ENCODE assay signal across 21 cellular contexts in the genomic region with DNA sequence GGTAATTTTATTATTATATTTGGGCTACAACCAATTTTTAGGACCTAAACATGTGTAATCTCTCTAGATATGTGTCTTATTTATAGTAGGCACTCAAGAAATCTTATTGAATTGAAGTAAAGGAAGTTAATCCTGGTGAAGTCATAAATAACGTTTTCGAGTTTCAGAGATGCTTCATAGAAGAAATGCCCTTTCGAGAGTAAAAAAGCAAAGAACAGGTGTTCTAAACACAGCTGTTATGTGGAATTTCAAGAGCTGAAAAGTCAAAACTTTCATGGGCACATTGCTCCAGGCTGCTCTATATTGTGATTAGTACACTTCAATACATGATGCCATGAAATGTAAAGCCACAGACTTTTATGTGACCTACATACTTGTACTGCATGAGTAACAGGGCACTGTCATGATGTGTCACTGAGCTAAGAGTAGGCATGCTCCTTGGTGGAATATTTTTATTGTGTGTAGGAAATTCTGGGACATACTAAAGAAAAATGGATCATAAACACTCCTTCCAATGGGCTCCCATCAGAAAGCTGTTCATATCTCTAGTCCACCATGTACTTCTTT. TPM values are rescaled to one million over a fixed set of nuclear protein-coding genes. Genes with fewer than 3 reads are reported as not detected.
DNase-seq lines count a peak whose midpoint lies in the region; ATAC-seq, FAIRE-seq and TF ChIP-seq lines count a peak whose summit lies in the region.
"Had no signal": no experiment of that assay in that cellular context is flagged by ENCODE, and none has a peak within 500 bp of the region (broad histone marks: within the 10 kb centered on the region; RNA-seq: fewer than 3 reads in every experiment).

No MANE protein-coding gene starts in this region.

- H3K27me3 ChIP-seq in GM23248 (replicated peaks; ENCODE audit: insufficient read depth) (no peaks in the 10 kb centered on the region; the same call in 1 of the 2 replicates), body of pancreas (peaks cover 0 to 4% of the 10 kb centered on the region in 2 donors)
- H3K27me3 ChIP-seq: sigmoid colon had no signal

- H3K4me1 ChIP-seq in GM23248 (ENCODE audit: insufficient read depth), result peaks cover 22% of the 10 kb centered on the region
- H3K4me1 ChIP-seq in body of pancreas, result no peaks in the 10 kb centered on the region
- H3K4me1 ChIP-seq: sigmoid colon had no signal

- ATAC-seq in GM21723 (IDR thresholded peaks at IDR 0.05; ENCODE audit: unreplicated experiment) (no peak), body of pancreas (no peak), GM21528 (IDR thresholded peaks at IDR 0.05; ENCODE audit: low FRiP score, unreplicated experiment) (no peak)

- no peaks in the 10 kb centered on the region for H3K9me3 ChIP-seq in GM23248 (ENCODE audit: low read depth)
- no peaks in the 10 kb centered on the region for H3K9me3 ChIP-seq in body of pancreas
- H3K9me3 ChIP-seq: sigmoid colon had no signal

- in situ Hi-C loops in GM23248 (cut with MboI), result loop anchor here (5.0 to 10.0 kb wide), 2 partner anchors 109 to 191 kb away; no protein-coding TSS in a partner anchor

- no peak overlapping the region for H3K4me3 ChIP-seq in GM23248
- no peak overlapping the region for H3K4me3 ChIP-seq in fibroblast of mammary gland (ENCODE audit: control insufficient read depth, low read depth, low read length)
- no peak overlapping the region for H3K4me3 ChIP-seq in body of pancreas
- H3K4me3 ChIP-seq: sigmoid colon had no signal

- H3F3A ChIP-seq in GM23248 (ENCODE audit: insufficient read depth), result peaks cover 17% of the 10 kb centered on the region

- no peak overlapping the region for H2AFZ ChIP-seq in GM23248

- H3K4me2 ChIP-seq in GM23248 (ENCODE audit: unreplicated experiment), result no peak overlapping the region

- no peaks in the 10 kb centered on the region for H3K79me2 ChIP-seq in GM23248 (ENCODE audit: insufficient read depth)

- TF ChIP-seq CTCF in fibroblast of mammary gland (conservative IDR thresholded peaks at IDR 0.05; ENCODE audit: control insufficient read depth, insufficient read depth, low read depth, low read length) (no peak), body of pancreas (IDR thresholded peaks at IDR 0.05) (no peak)

- H3K9me2 ChIP-seq in GM23248 (ENCODE audit: insufficient read depth), result no peaks in the 10 kb centered on the region

- H3K9ac ChIP-seq in GM23248, result no peak overlapping the region

- intact Hi-C loops in body of pancreas (cut with DNase I), result no loop called here

- H3K36me3 ChIP-seq in GM23248 (ENCODE audit: low read depth) (no peaks in the 10 kb centered on the region), body of pancreas (replicated peaks in 1 of 2; ENCODE audit: insufficient read depth in 1 of 2, low read depth in 2 of 2) (no peaks in the 10 kb centered on the region)
- H3K36me3 ChIP-seq: sigmoid colon had no signal

- FAIRE-seq in RCC 7860 (lab: Jason Lieb, UNC), result no peak
- FAIRE-seq: frontal cortex, H1 had no signal

- no peaks in the 10 kb centered on the region for H4K20me1 ChIP-seq in GM23248 (ENCODE audit: insufficient read depth)

- TF ChIP-seq POLR2A in body of pancreas (IDR thresholded peaks at IDR 0.05), result no peak

- WGBS in GM23248 (ENCODE audit: low coverage in 1 of 2, low lambda C conversion rate in 2 of 2, missing lambda C conversion rate in 2 of 2), 2 experiments, result 69 to 71% methylated on average over 3 of the region's 3 CpGs
- 36 to 43% methylated on average over 3 of the region's 3 CpGs for WGBS in body of pancreas, 2 donors

- DNase-seq in AG08395 (ENCODE audit: low spot score) (peak; percentile 32), GM23248 (peak; percentile 79), RCC 7860 (ENCODE audit: low spot score) (peak; percentile 32), fibroblast of mammary gland (ENCODE audit: low read depth) (peak; percentile 37), body of pancreas (no peak), NCI-H446 (lab: John Stamatoyannopoulos, UW) (no peak)
- DNase-seq: ACHN; activated CD4-positive, alpha-beta T cell treated with anti-CD3 and anti-CD28 coated beads, Interleukin-2, amount 10 ng/mL, durations not matched to agents 24 days and 14 days; activated CD8-positive, alpha-beta memory T cell treated with anti-CD3 and anti-CD28 coated beads, Interleukin-2, amount 50 U/mL, for 4 hours; activated gamma-delta T cell; C1 segment of cervical spinal cord; Calu3; islet precursor cell; NCI-H1694; sigmoid colon; T-helper 1 cell had no signal

- H3K27ac ChIP-seq in GM23248 (no peak overlapping the region), body of pancreas (no peak overlapping the region)
- H3K27ac ChIP-seq: sigmoid colon had no signal

RNA-seq across cellular contexts. Expression of a gene that starts 7.2 kb away (rescaled TPM):
- total RNA-seq in GM23248 (2014; rRNA removed; shearing (Covaris generic)), result 0.76 TPM in 1 of 2 replicates, not detected in the other
- polyA plus RNA-seq in GM23248 (2016; fragmentation: Nextera tagmentation; extraction: Ambion mirVana), result 0.32 and 0.51 TPM in 2 replicates
- total RNA-seq in body of pancreas, result not detected
- total RNA-seq: activated CD4-positive, alpha-beta T cell treated with anti-CD3 and anti-CD28 coated beads, Interleukin-2, amount 10 ng/mL, durations not matched to agents 24 days and 14 days; OCI-LY7 had no signal

RNA-seq across cellular contexts. Expression of a gene that starts 18.2 kb away (rescaled TPM):
- total RNA-seq in GM23248 (2014; rRNA removed; shearing (Covaris generic)), result 10.7 and 14.0 TPM in 2 replicates
- polyA plus RNA-seq in GM23248 (2016; fragmentation: Nextera tagmentation; extraction: Ambion mirVana), result 6.6 and 6.8 TPM in 2 replicates
- 1 to 10 TPM; 2.6 to 3.6 TPM for total RNA-seq in body of pancreas

Comparison
In these comparisons a context has a peak if more than half of its experiments do, and no peak if none do; other contexts are left out.
1. DNase-seq: peak in AG08395 (single experiment), GM23248 (single experiment), RCC 7860 (single experiment) and fibroblast of mammary gland (single experiment); none in body of pancreas (0 of 4) and NCI-H446 (0 of 2).